8 cellular contexts compared by ENCODE assay signal in the genomic region with DNA sequence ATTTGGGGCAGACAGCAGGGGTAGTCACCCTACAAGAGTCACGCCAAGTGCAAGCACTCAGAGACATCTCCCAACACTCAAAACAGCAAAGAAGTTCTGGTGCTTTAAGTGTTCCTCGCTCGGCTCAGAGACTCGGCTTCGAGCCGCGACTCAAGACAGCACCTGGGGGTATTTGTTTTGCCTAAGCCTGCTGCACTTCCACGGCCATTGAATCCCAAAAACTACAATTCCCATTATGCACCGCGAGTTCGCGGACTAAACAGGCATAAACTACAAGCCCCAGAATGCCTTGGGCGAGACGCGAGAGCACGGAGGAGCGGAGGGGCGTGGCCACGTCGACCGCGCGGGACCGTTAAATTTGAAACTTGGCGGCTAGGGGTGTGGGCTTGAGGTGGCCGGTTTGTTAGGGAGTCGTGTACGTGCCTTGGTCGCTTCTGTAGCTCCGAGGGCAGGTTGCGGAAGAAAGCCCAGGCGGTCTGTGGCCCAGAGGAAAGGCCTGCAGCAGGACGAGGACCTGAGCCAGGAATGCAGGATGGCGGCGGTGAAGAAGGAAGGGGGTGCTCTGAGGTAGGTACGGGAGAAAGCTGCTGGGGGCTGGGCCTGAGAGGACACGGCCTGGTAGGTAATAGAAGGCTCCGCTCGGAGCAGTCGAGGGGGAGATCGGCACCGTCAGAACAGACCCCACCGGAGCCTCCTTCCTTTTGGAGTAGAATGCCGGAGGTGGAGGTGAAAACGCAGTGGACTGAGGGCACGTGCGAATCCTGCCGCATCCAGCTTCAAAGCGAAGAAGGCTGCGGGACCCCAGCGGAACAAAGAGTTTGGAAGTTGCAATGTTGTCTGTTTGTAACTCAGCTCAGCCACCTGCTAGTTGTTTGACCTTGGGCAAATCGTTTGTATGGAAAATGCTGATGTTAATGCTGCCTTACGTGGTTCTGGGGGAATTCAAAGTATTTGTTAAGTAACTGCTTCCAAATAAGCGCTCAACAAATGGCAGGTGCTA. TPM values are rescaled to one million over a fixed set of nuclear protein-coding genes. Genes with fewer than 3 reads are reported as not detected.
DNase-seq lines count a peak whose midpoint lies in the region; ATAC-seq and TF ChIP-seq lines count a peak whose summit lies in the region.

TSS of gene BUB1B (plus strand) at position 381 of the 1,000 bp plus-strand sequence. CDS start at position 533, 152 bp downstream.

- H3K4me3 Mint-ChIP-seq in MCF 10A (ENCODE audit: unreplicated experiment): no peak within 1 kb of the TSS

- ATAC-seq in GM18868 (IDR thresholded peaks at IDR 0.05; ENCODE audit: unreplicated experiment): peak; percentile 82
- peak; percentile 82 for ATAC-seq in HG03097 (IDR thresholded peaks at IDR 0.05; ENCODE audit: low FRiP score, unreplicated experiment)

- in situ Hi-C loops in ACHN (cut with HindIII; ENCODE audit: low pct_ligation_motif_present, low pct_unique_long_range_greater_than_20kb, low sequenced_read_pairs): no loop called here

- no peaks in the 10 kb centered on the region for H3K4me1 Mint-ChIP-seq in MCF 10A (ENCODE audit: insufficient read depth, unreplicated experiment)

- H3K36me3 ChIP-seq in skeletal muscle tissue (ENCODE audit: control insufficient read depth in 3 of 3, insufficient read depth in 3 of 3, low read length in 3 of 3): no peaks in the 10 kb centered on the region

- H3K27ac Mint-ChIP-seq in MCF 10A (ENCODE audit: low read depth, unreplicated experiment): no peak within 1 kb of the TSS

- DNase-seq in ACHN: peak; percentile 91
- peak; percentile 95 for DNase-seq in NCI-H2171 (lab: John Stamatoyannopoulos, UW)
- peak; percentile 90 for DNase-seq in UCSD-AML1 (lab: John Stamatoyannopoulos, UW; ENCODE audit: unreplicated experiment)
- DNase-seq in MCF 10A (ENCODE audit: unreplicated experiment): peak; percentile 96

- no peaks in the 10 kb centered on the region for H3K9me3 Mint-ChIP-seq in MCF 10A (ENCODE audit: unreplicated experiment)

- BruUV-seq in MCF 10A (replicated peaks; lab: Mats Ljungman, UMichigan): TSS peak; percentile 57

- H3K4me1 ChIP-seq in skeletal muscle tissue (ENCODE audit: control insufficient read depth in 3 of 3, insufficient read depth in 3 of 3, low read length in 3 of 3): peaks cover 4 to 12% (median 10%) of the 10 kb centered on the region in 3 donors

- peak within 1 kb of the TSS; percentile 40 to 68 (median 44) for H3K9ac ChIP-seq in skeletal muscle tissue (ENCODE audit: low read depth in 1 of 3, low read length in 3 of 3)

- no peak for TF ChIP-seq CTCF in MCF 10A (IDR thresholded peaks at IDR 0.05; ENCODE audit: unreplicated experiment)

- no peaks in the 10 kb centered on the region for H3K27me3 Mint-ChIP-seq in MCF 10A (ENCODE audit: insufficient read depth, unreplicated experiment)

- H3K9me3 ChIP-seq in iPS-18c (ENCODE audit: control insufficient read depth, insufficient read depth, low read length) (peaks cover 2% of the 10 kb centered on the region), skeletal muscle tissue (ENCODE audit: control insufficient read depth in 3 of 3, low read length in 3 of 3) (no peaks in the 10 kb centered on the region)

- H3K36me3 Mint-ChIP-seq in MCF 10A (ENCODE audit: insufficient read depth, unreplicated experiment): no peaks in the 10 kb centered on the region

- intact Hi-C loops in MCF 10A (cut with micrococcal nuclease): loop anchor here (1.0 kb wide), 2 partner anchors 52 to 116 kb away; no protein-coding TSS in a partner anchor

- no peak within 1 kb of the TSS for H3K27ac ChIP-seq in skeletal muscle tissue (ENCODE audit: low read depth, low read length)

- peak within 1 kb of the TSS; percentile 92 for H3K4me3 ChIP-seq in iPS-18c (ENCODE audit: insufficient read depth, low read depth, low read length)
- H3K4me3 ChIP-seq in skeletal muscle tissue (ENCODE audit: low read length in 3 of 3): peak within 1 kb of the TSS; percentile 84 to 92 (median 90)

- H3K27me3 ChIP-seq in skeletal muscle tissue (ENCODE audit: control insufficient read depth in 3 of 3, insufficient read depth in 3 of 3, low read length in 3 of 3): no peaks in the 10 kb centered on the region

- CTCF ChIA-PET in MCF 10A (lab: Yijun Ruan, JAX): interaction anchor here (1.5 to 2.5 kb wide), 6 partner anchors 14 to 115 kb away, joined by 4 to 14 read pairs (median 9); no protein-coding TSS in a partner anchor

- POLR2A ChIA-PET in MCF 10A (lab: Yijun Ruan, JAX): interaction anchor here (0.6 to 2.0 kb wide), 9 partner anchors 13 to 253 kb away, joined by 3 to 9 read pairs (median 3); partner anchors contain the start of gene BMF

RNA-seq across cellular contexts. Expression of gene BUB1B, which starts in this region (rescaled TPM):
- total RNA-seq in MCF 10A (2022): 24.4 and 30.9 TPM in 2 replicates
- total RNA-seq in skeletal muscle tissue: 8.4 TPM
